19 cellular contexts compared by ENCODE assay signal in the genomic region with DNA sequence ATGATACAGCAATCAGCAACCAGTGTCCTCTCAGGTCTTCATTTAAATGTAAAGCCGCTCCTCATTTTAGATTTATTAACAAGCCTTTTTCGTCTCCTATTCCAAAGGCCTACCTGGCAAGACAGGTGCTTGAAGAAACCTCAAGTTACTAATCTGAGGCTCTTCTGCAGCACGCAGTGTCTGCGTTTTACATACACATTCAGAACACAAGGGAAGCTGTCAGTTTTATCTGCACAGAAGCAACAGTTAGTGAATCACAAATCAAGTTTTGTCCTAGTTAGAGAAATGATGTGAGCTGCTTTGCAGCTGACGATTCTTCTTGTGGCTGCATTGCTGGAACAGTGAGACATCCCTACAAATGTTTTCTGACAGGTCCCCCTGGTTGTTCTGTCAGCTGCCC.
"Had no signal": no experiment of that assay in that cellular context is flagged by ENCODE, and none has a peak within 500 bp of the region (broad histone marks: within the 10 kb centered on the region; RNA-seq: fewer than 3 reads in every experiment).

No MANE protein-coding gene starts in this region.

- H3K9ac ChIP-seq: SK-N-SH had no signal

- H3K27ac ChIP-seq: RWPE1 had no signal

- ATAC-seq: HepG2, K562 had no signal

- H3K4me2 ChIP-seq: SK-N-SH had no signal

- DNase-seq: NCI-H1092, NCI-H1105 treated with DMSO at 0.1 percent for 48 hours, NCI-H1436, NCI-H187, NCI-H2029, NCI-H2081 treated with DMSO at 0.1 percent for 48 hours, NCI-H2171, NCI-H226, NCI-H446, NCI-H510A, NCI-H524 treated with DMSO at 0.1 percent for 48 hours, NCI-H69, NCI-H774, SHP77, SK-N-SH, SW 1271 had no signal

- H3K9me3 ChIP-seq: SK-N-SH had no signal

- H3K4me3 ChIP-seq: K562 had no signal
